In the genomic region with DNA sequence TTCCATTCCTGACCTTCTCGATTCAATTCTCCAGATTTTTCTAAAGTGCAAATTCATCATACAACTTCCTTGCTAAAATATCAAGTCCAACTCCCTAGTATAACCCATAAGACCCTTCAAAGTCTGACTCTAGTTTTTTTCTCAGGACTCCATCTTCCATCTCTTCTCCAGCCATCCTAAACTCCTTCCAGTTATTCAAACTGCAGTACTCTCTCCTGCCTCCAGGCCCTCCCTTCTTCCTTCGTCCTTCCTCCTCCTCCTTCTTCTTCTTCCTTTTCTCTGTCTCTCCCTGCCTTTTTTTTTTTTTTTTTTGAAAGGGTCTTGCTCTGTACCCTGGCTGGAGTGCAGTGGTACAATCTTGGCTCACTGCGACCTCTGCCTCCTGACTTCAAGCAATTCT, we compare ENCODE assay signal across 25 cellular contexts.
"Had no signal": no experiment of that assay in that cellular context is flagged by ENCODE, and none has a peak within 500 bp of the region (broad histone marks: within the 10 kb centered on the region; RNA-seq: fewer than 3 reads in every experiment).

No MANE protein-coding gene starts in this region.

- H3K4me3 Mint-ChIP-seq: natural killer cell treated with Interleukin-12 subunit alpha and Interleukin-12 subunit beta and Interleukin-15 and Interleukin-18, amount 100 ng/mL, for 72 hours had no signal

- H3K9me3 ChIP-seq: pancreas, stomach, thoracic aorta, transverse colon had no signal

- H3K27me3 ChIP-seq: hepatocyte, pancreas, stomach, transverse colon had no signal

- H3K36me3 ChIP-seq: pancreas, stomach, thoracic aorta, transverse colon had no signal

- H3K27ac ChIP-seq: hepatocyte, pancreas, stomach, thoracic aorta, transverse colon had no signal

- H3K79me2 ChIP-seq: hepatocyte had no signal

- H3K4me1 ChIP-seq: pancreas, stomach, transverse colon had no signal

- H2AFZ ChIP-seq: hepatocyte had no signal

- ATAC-seq: esophagus mucosa; left colon; left ventricle myocardium superior; natural killer cell treated with Interleukin-12 subunit alpha and Interleukin-12 subunit beta and Interleukin-15 and Interleukin-18, amount 100 ng/mL, for 72 hours; pancreas; right cardiac atrium had no signal

- DNase-seq: cortex of kidney; dorsolateral prefrontal cortex; effector CD8-positive, alpha-beta T cell; foreskin fibroblast; head of caudate nucleus; kidney; left colon; left ventricle myocardium superior; mesenchymal stem cell; midbrain; occipital lobe; pancreas; right cardiac atrium; small intestine; stimulated activated CD4-positive, alpha-beta T cell treated with anti-CD3 and anti-CD28 coated beads, Interleukin-12 subunit alpha, Interleukin-12 subunit beta, amount 100 ng/mL, for 4 hours; stimulated activated naive CD4-positive, alpha-beta T cell; stomach; substantia nigra; transverse colon had no signal

- H3K4me3 ChIP-seq: dorsolateral prefrontal cortex, hepatocyte, lung, pancreas, stomach, thoracic aorta, transverse colon had no signal

- H3K36me3 Mint-ChIP-seq: natural killer cell treated with Interleukin-12 subunit alpha and Interleukin-12 subunit beta and Interleukin-15 and Interleukin-18, amount 100 ng/mL, for 72 hours had no signal

- H3K4me2 ChIP-seq: hepatocyte had no signal

- H3K27ac Mint-ChIP-seq: natural killer cell treated with Interleukin-12 subunit alpha and Interleukin-12 subunit beta and Interleukin-15 and Interleukin-18, amount 100 ng/mL, for 72 hours; progenitor cell of endocrine pancreas had no signal
